Comparison of ENCODE assay signal across 8 cellular contexts in genomic region chr14:61761557-61761956, GRCh38.
DNase-seq lines count a peak whose midpoint lies in the region; ATAC-seq, FAIRE-seq and TF ChIP-seq lines count a peak whose summit lies in the region.

No MANE protein-coding gene starts in this region.

- H3K9ac ChIP-seq in OCI-LY1 (ENCODE audit: low read length): peak overlapping the region; percentile 74

- H4K20me1 ChIP-seq in OCI-LY1 (ENCODE audit: insufficient read depth, low read length): no peaks in the 10 kb centered on the region

- no peak for FAIRE-seq in D721Med (lab: Jason Lieb, UNC)

- H3K36me3 Mint-ChIP-seq in effector memory CD8-positive, alpha-beta T cell (ENCODE audit: insufficient read depth): peaks cover 24% of the 10 kb centered on the region
- H3K36me3 Mint-ChIP-seq in nephron progenitor cell (ENCODE audit: low read depth): no peaks in the 10 kb centered on the region

- H3K27me3 ChIP-seq in OCI-LY1 (ENCODE audit: insufficient read depth, low read length): no peaks in the 10 kb centered on the region

- peak overlapping the region; percentile 97 for H3K4me3 ChIP-seq in OCI-LY1 (ENCODE audit: low read depth, low read length, poor library complexity, severe bottlenecking)

- no peak for DNase-seq in effector memory CD8-positive, alpha-beta T cell
- DNase-seq in nephron progenitor cell (no peak), D721Med (ENCODE audit: insufficient read length, low spot score) (no peak), KG1 (lab: John Stamatoyannopoulos, UW) (no peak)

- TF ChIP-seq CTCF in OCI-LY1 (IDR thresholded peaks at IDR 0.05; ENCODE audit: low read length) (no peak), nephron progenitor cell (IDR thresholded peaks at IDR 0.05) (no peak), D721Med (IDR thresholded peaks at IDR 0.05; ENCODE audit: insufficient read depth, missing control alignments) (no peak)

- no peaks in the 10 kb centered on the region for H3F3A ChIP-seq in OCI-LY1 (ENCODE audit: insufficient read depth, low read length)

- no peak overlapping the region for H2AFZ ChIP-seq in OCI-LY1 (ENCODE audit: low read length)

- no peaks in the 10 kb centered on the region for H3K9me2 ChIP-seq in OCI-LY1 (ENCODE audit: low read depth, low read length)

- H3K4me2 ChIP-seq in OCI-LY1 (ENCODE audit: low read length): peak overlapping the region; percentile 77

- H3K27ac ChIP-seq in OCI-LY1 (ENCODE audit: low read depth, low read length, poor library complexity, severe bottlenecking): peak overlapping the region; percentile 80

- H3K9me3 Mint-ChIP-seq in effector memory CD8-positive, alpha-beta T cell: no peaks in the 10 kb centered on the region
- no peaks in the 10 kb centered on the region for H3K9me3 Mint-ChIP-seq in nephron progenitor cell

- H3K4me1 Mint-ChIP-seq in effector memory CD8-positive, alpha-beta T cell (ENCODE audit: low read depth in 2 of 2): peaks cover 21% of the 10 kb centered on the region in 2 donors
- H3K4me1 Mint-ChIP-seq in nephron progenitor cell: peaks cover 51% of the 10 kb centered on the region

- H3K79me2 ChIP-seq in OCI-LY1 (ENCODE audit: insufficient read depth, low read length): peaks cover 40% of the 10 kb centered on the region

- H3K4me1 ChIP-seq in OCI-LY1 (ENCODE audit: insufficient read depth, low read length, severe bottlenecking): peaks cover 40% of the 10 kb centered on the region

- H3K27ac Mint-ChIP-seq in effector memory CD8-positive, alpha-beta T cell: peak overlapping the region; percentile 95 to 98
- H3K27ac Mint-ChIP-seq in nephron progenitor cell: peak overlapping the region; percentile 96

- peaks cover 0 to under 1% of the 10 kb centered on the region in 2 donors for H3K27me3 Mint-ChIP-seq in effector memory CD8-positive, alpha-beta T cell
- H3K27me3 Mint-ChIP-seq in nephron progenitor cell (ENCODE audit: low read depth, poor library complexity): peaks cover 17% of the 10 kb centered on the region

- H3K36me3 ChIP-seq in OCI-LY1 (ENCODE audit: insufficient read depth, low read length): peaks cover 6% of the 10 kb centered on the region; the same call in 1 of the 2 replicates

- H3K9me3 ChIP-seq in OCI-LY1 (ENCODE audit: low read length): no peaks in the 10 kb centered on the region

- peak overlapping the region; percentile 92 to 97 for H3K4me3 Mint-ChIP-seq in effector memory CD8-positive, alpha-beta T cell
- peak overlapping the region; percentile 99 for H3K4me3 Mint-ChIP-seq in nephron progenitor cell

- ATAC-seq in GM21723 (IDR thresholded peaks at IDR 0.05; ENCODE audit: unreplicated experiment) (peak; percentile 8), HG03196 (IDR thresholded peaks at IDR 0.05; ENCODE audit: unreplicated experiment) (no peak), GM18520 (IDR thresholded peaks at IDR 0.05; ENCODE audit: unreplicated experiment) (no peak)
- peak; percentile 2 for ATAC-seq in effector memory CD8-positive, alpha-beta T cell (replicated peaks)

Comparison
In these comparisons a context has a peak if more than half of its experiments do, and no peak if none do; other contexts are left out.
1. ATAC-seq: peak in GM21723 (single experiment) and effector memory CD8-positive, alpha-beta T cell (single experiment); none in HG03196 (single experiment) and GM18520 (single experiment).